ENCODE assay signal across 2 cellular contexts in genomic region chr17:64625541-64625940, GRCh38.
TF ChIP-seq lines count a peak whose summit lies in the region.

No MANE protein-coding gene starts in this region.

TF ChIP-seq in IMR-90, 13 proteins besides CTCF, POLR2A, EP300 and RAD21:
- TF ChIP-seq RFX5 (IDR thresholded peaks at IDR 0.05; ENCODE audit: low read depth, low read length), result no peak
- no peak for TF ChIP-seq FOS (IDR thresholded peaks at IDR 0.05; ENCODE audit: low read depth, low read length)
- TF ChIP-seq BHLHE40 (IDR thresholded peaks at IDR 0.05; ENCODE audit: low read depth, low read length), result no peak
- TF ChIP-seq ELK1 (IDR thresholded peaks at IDR 0.05; ENCODE audit: borderline replicate concordance, low read depth, low read length), result no peak
- TF ChIP-seq SMC3 (IDR thresholded peaks at IDR 0.05; ENCODE audit: low read depth, low read length), result no peak
- TF ChIP-seq NFE2L2 (IDR thresholded peaks at IDR 0.05; ENCODE audit: low read depth, low read length), result no peak
- TF ChIP-seq MAFK (IDR thresholded peaks at IDR 0.05; ENCODE audit: low read depth, low read length), result no peak
- no peak for TF ChIP-seq RCOR1 (IDR thresholded peaks at IDR 0.05; ENCODE audit: insufficient replicate concordance, low read length)
- no peak for TF ChIP-seq CHD1 (IDR thresholded peaks at IDR 0.05; ENCODE audit: low read depth, low read length)
- TF ChIP-seq CEBPB (IDR thresholded peaks at IDR 0.05; ENCODE audit: low read depth, low read length), result no peak
- TF ChIP-seq MAZ (IDR thresholded peaks at IDR 0.05; ENCODE audit: borderline replicate concordance, low read depth, low read length), result no peak
- TF ChIP-seq MXI1 (IDR thresholded peaks at IDR 0.05; ENCODE audit: borderline replicate concordance, low read depth, low read length), result no peak
- TF ChIP-seq USF2 (IDR thresholded peaks at IDR 0.05; ENCODE audit: low read depth, low read length), result no peak

TF ChIP-seq in GM23338, 12 proteins besides CTCF, POLR2A, EP300 and RAD21:
- TF ChIP-seq ETS1 (IDR thresholded peaks at IDR 0.05), result no peak
- no peak for TF ChIP-seq ZNF331 (CRISPR knock-in tag; IDR thresholded peaks at IDR 0.05; ENCODE audit: low read depth)
- TF ChIP-seq EZH2 (IDR thresholded peaks at IDR 0.05; ENCODE audit: low read depth, unreplicated experiment), result no peak
- TF ChIP-seq STAT1 (IDR thresholded peaks at IDR 0.05; ENCODE audit: unreplicated experiment), result no peak
- no peak for TF ChIP-seq ZNF114 (CRISPR knock-in tag; IDR thresholded peaks at IDR 0.05)
- TF ChIP-seq POLR2AphosphoS5 (IDR thresholded peaks at IDR 0.05; ENCODE audit: low read depth), result no peak
- TF ChIP-seq ZNF462 (CRISPR knock-in tag; IDR thresholded peaks at IDR 0.05), result no peak
- no peak for TF ChIP-seq JUNB (IDR thresholded peaks at IDR 0.05; ENCODE audit: unreplicated experiment)
- TF ChIP-seq REST (IDR thresholded peaks at IDR 0.05; ENCODE audit: unreplicated experiment), result no peak
- no peak for TF ChIP-seq NANOG (IDR thresholded peaks at IDR 0.05; ENCODE audit: borderline replicate concordance)
- no peak for TF ChIP-seq EZH2phosphoT487 (IDR thresholded peaks at IDR 0.05; ENCODE audit: unreplicated experiment)
- no peak for TF ChIP-seq CREB1 (CRISPR knock-in tag; IDR thresholded peaks at IDR 0.05; ENCODE audit: low read depth)
